In genomic region chr7:86773309-86773708, GRCh38 we compare ENCODE assay signal across 31 cellular contexts.
"Had no signal": no experiment of that assay in that cellular context is flagged by ENCODE, and none has a peak within 500 bp of the region (broad histone marks: within the 10 kb centered on the region; RNA-seq: fewer than 3 reads in every experiment).

No MANE protein-coding gene starts in this region.

- H3K9me3 ChIP-seq: adrenal gland, body of pancreas, esophagus muscularis mucosa, heart left ventricle, left lung, lower lobe of right lung, pancreas, prostate gland, thyroid gland, upper lobe of right lung had no signal

- H3K4me3 ChIP-seq: adrenal gland, body of pancreas, esophagus muscularis mucosa, heart left ventricle, left lung, lower lobe of right lung, pancreas, prostate gland, smooth muscle cell, thyroid gland, upper lobe of right lung had no signal

- ATAC-seq: activated CD4-positive, alpha-beta T cell treated with anti-CD3 and anti-CD28 coated beads for 36 hours; body of pancreas; foreskin keratinocyte; heart left ventricle; left lung; lower lobe of right lung; naive thymus-derived CD8-positive, alpha-beta T cell; pancreas; stimulated activated memory B cell treated with anti-CD40 and anti-IgM and Interleukin-4, amounts not matched to agents 10 μg/mL and 1 μg/mL and 100 μg/mL, for 72 hours; stimulated activated naive CD8-positive, alpha-beta T cell treated with anti-CD3 and anti-CD28 coated beads, Interleukin-15, amount 100 ng/mL, for 72 hours; upper lobe of right lung had no signal

- H3K4me1 ChIP-seq: adrenal gland, esophagus muscularis mucosa, foreskin keratinocyte, heart left ventricle, left lung, lower lobe of right lung, prostate gland, thyroid gland, upper lobe of right lung had no signal

- H3K36me3 ChIP-seq: adrenal gland, esophagus muscularis mucosa, heart left ventricle, left lung, lower lobe of right lung, pancreas, prostate gland, thyroid gland, upper lobe of right lung had no signal

- DNase-seq: activated CD4-positive, alpha-beta T cell treated with anti-CD3 and anti-CD28 coated beads for 36 hours; activated CD4-positive, alpha-beta T cell treated with anti-CD3 and anti-CD28 coated beads, Interleukin-2, amount 50 U/mL, for 4 hours; activated CD4-positive, CD25-positive, alpha-beta regulatory T cell; activated effector memory CD4-positive, alpha-beta T cell treated with anti-CD3 and anti-CD28 coated beads, Interleukin-2, amount 50 U/mL, for 16 hours; activated naive CD4-positive, alpha-beta T cell treated with anti-CD3 and anti-CD28 coated beads for 36 hours; activated naive CD8-positive, alpha-beta T cell treated with anti-CD3 and anti-CD28 coated beads for 36 hours; activated T-cell treated with anti-CD3 and anti-CD28 coated beads for 4 hours; adrenal gland; aorta; body of pancreas; dermis blood vessel endothelial cell; effector CD4-positive, alpha-beta T cell; foreskin keratinocyte; heart left ventricle; kidney glomerular epithelial cell; left lung; lower lobe of right lung; mesenchymal stem cell; naive thymus-derived CD8-positive, alpha-beta T cell; pancreas; stimulated activated CD4-positive, alpha-beta T cell treated with anti-CD3 and anti-CD28 coated beads, Interleukin-1b, Interleukin-23, amount 100 ng/mL, for 48 hours; stimulated activated CD4-positive, alpha-beta T cell treated with anti-CD3 and anti-CD28 coated beads, Interleukin-4, amount 100 ng/mL, for 4 hours; stimulated activated CD8-positive, alpha-beta memory T cell treated with anti-CD3 and anti-CD28 coated beads, Interleukin-4, amount 100 ng/mL, for 48 hours; stimulated activated naive CD8-positive, alpha-beta T cell treated with anti-CD3 and anti-CD28 coated beads, Interleukin-15, amount 100 ng/mL, for 72 hours; substantia nigra; thyroid gland; upper lobe of right lung had no signal

- H3K27ac ChIP-seq: adrenal gland, body of pancreas, esophagus muscularis mucosa, foreskin keratinocyte, heart left ventricle, left lung, lower lobe of right lung, pancreas, prostate gland, thyroid gland, upper lobe of right lung had no signal

- H3K27me3 ChIP-seq: adrenal gland, body of pancreas, esophagus muscularis mucosa, foreskin keratinocyte, heart left ventricle, left lung, pancreas, thyroid gland, upper lobe of right lung had no signal
